Comparison of ENCODE assay signal across 26 cellular contexts in genomic region chr14:97382616-97383226, GRCh38.
"Had no signal": no experiment of that assay in that cellular context is flagged by ENCODE, and none has a peak within 500 bp of the region (broad histone marks: within the 10 kb centered on the region; RNA-seq: fewer than 3 reads in every experiment).

No MANE protein-coding gene starts in this region.

- H3K27ac Mint-ChIP-seq: activated naive CD4-positive, alpha-beta T cell treated with anti-CD3 and anti-CD28 coated beads, Interleukin-2, amount 10 ng/mL, durations not matched to agents 7 days and 5 days; activated naive CD8-positive, alpha-beta T cell treated with anti-CD3 and anti-CD28 coated beads, Interleukin-2, amount 50 U/mL, for 24 hours; stimulated activated effector memory CD8-positive, alpha-beta T cell treated with anti-CD3 and anti-CD28 coated beads, Interleukin-12 subunit alpha, Interleukin-12 subunit beta, amount 100 ng/mL, for 72 hours had no signal

- H3K27me3 ChIP-seq: vagina had no signal

- DNase-seq: activated CD4-positive, alpha-beta T cell treated with anti-CD3 and anti-CD28 coated beads, Interleukin-2, amount 50 U/mL, for 1 hour; activated CD4-positive, CD25-positive, alpha-beta regulatory T cell treated with anti-CD3 and anti-CD28 coated beads, Interleukin-2, amount 50 U/mL, for 72 hours; activated CD8-positive, alpha-beta memory T cell treated with anti-CD3 and anti-CD28 coated beads, Interleukin-2, amount 50 U/mL, for 4 hours; activated effector memory CD4-positive, alpha-beta T cell treated with Interleukin-2 at 50 U/mL for 16 hours; activated naive CD4-positive, alpha-beta T cell treated with anti-CD3 and anti-CD28 coated beads, Interleukin-2, amount 10 ng/mL, durations not matched to agents 7 days and 5 days; activated naive CD8-positive, alpha-beta T cell treated with anti-CD3 and anti-CD28 coated beads, Interleukin-2, amount 50 U/mL, for 24 hours; activated T-cell treated with anti-CD3 and anti-CD28 coated beads, Interleukin-2, amount 50 U/mL, for 48 hours; anterior cingulate cortex; dorsolateral prefrontal cortex; foreskin melanocyte; glutamatergic neuron; kidney; natural killer cell; pancreas; stimulated activated CD4-positive, alpha-beta T cell treated with anti-CD3 and anti-CD28 coated beads, Interleukin-4, amount 100 ng/mL, for 24 hours; stomach; trophoblast cell had no signal

- H3K36me3 ChIP-seq: neutrophil, pancreas, stomach, vagina had no signal

- H3K27ac ChIP-seq: dorsolateral prefrontal cortex, neutrophil, pancreas, stomach, vagina, VCaP had no signal

- H3K9me3 ChIP-seq: neutrophil, pancreas, stomach, vagina had no signal

- H3K36me3 Mint-ChIP-seq: brain; natural killer cell; stimulated activated effector memory CD8-positive, alpha-beta T cell treated with anti-CD3 and anti-CD28 coated beads, Interleukin-12 subunit alpha, Interleukin-12 subunit beta, amount 100 ng/mL, for 72 hours had no signal

- H3K4me3 ChIP-seq: dorsolateral prefrontal cortex, lung, pancreas, smooth muscle cell, stomach, vagina had no signal

- H3K4me2 ChIP-seq: smooth muscle cell had no signal

- H3K4me3 Mint-ChIP-seq: activated naive CD4-positive, alpha-beta T cell treated with anti-CD3 and anti-CD28 coated beads, Interleukin-2, amount 10 ng/mL, durations not matched to agents 7 days and 5 days; activated naive CD8-positive, alpha-beta T cell treated with anti-CD3 and anti-CD28 coated beads, Interleukin-2, amount 50 U/mL, for 24 hours; stimulated activated effector memory CD8-positive, alpha-beta T cell treated with anti-CD3 and anti-CD28 coated beads, Interleukin-12 subunit alpha, Interleukin-12 subunit beta, amount 100 ng/mL, for 72 hours had no signal

- ATAC-seq: activated naive CD8-positive, alpha-beta T cell treated with anti-CD3 and anti-CD28 coated beads, Interleukin-2, amount 50 U/mL, for 24 hours; left lobe of liver; natural killer cell; pancreas; sciatic nerve; stimulated activated effector memory CD8-positive, alpha-beta T cell treated with anti-CD3 and anti-CD28 coated beads, Interleukin-12 subunit alpha, Interleukin-12 subunit beta, amount 100 ng/mL, for 72 hours had no signal

- H3K4me1 ChIP-seq: pancreas, vagina had no signal

- H3K9me3 Mint-ChIP-seq: brain; stimulated activated effector memory CD8-positive, alpha-beta T cell treated with anti-CD3 and anti-CD28 coated beads, Interleukin-12 subunit alpha, Interleukin-12 subunit beta, amount 100 ng/mL, for 72 hours had no signal

- H3K27me3 Mint-ChIP-seq: activated naive CD8-positive, alpha-beta T cell treated with anti-CD3 and anti-CD28 coated beads, Interleukin-2, amount 50 U/mL, for 24 hours had no signal
